In genomic region chr11:7635137-7635536, GRCh38 we compare ENCODE assay signal across 23 cellular contexts. TPM values are rescaled to one million over a fixed set of nuclear protein-coding genes. Genes with fewer than 3 reads are reported as not detected.
DNase-seq lines count a peak whose midpoint lies in the region; ATAC-seq and TF ChIP-seq lines count a peak whose summit lies in the region.
"Had no signal": no experiment of that assay in that cellular context is flagged by ENCODE, and none has a peak within 500 bp of the region (broad histone marks: within the 10 kb centered on the region; RNA-seq: fewer than 3 reads in every experiment).

No MANE protein-coding gene starts in this region.

- no peak overlapping the region for H3K4me3 ChIP-seq in dorsolateral prefrontal cortex
- H3K4me3 ChIP-seq: skin epidermis had no signal

- peak in 1 of 56 donors; percentile 21 for TF ChIP-seq CTCF in dorsolateral prefrontal cortex (IDR thresholded peaks at IDR 0.05 in 54 of 56, conservative IDR thresholded peaks at IDR 0.05 in 2 of 56; ENCODE audit: low read depth in 1 of 56, partially characterized antibody in 56 of 56)

- peaks cover 0 to 2% (median 0%) of the 10 kb centered on the region in 4 donors for H3K4me1 Mint-ChIP-seq in naive thymus-derived CD8-positive, alpha-beta T cell
- H3K4me1 Mint-ChIP-seq: activated CD4-positive, alpha-beta T cell treated with anti-CD3 and anti-CD28 coated beads, Interleukin-2, amount 10 ng/mL, durations not matched to agents 7 days and 5 days; natural killer cell had no signal

- no peaks in the 10 kb centered on the region for H3K27me3 ChIP-seq in dorsolateral prefrontal cortex
- H3K27me3 ChIP-seq: foreskin keratinocyte had no signal

- H3K27me3 Mint-ChIP-seq in naive thymus-derived CD8-positive, alpha-beta T cell = no peaks in the 10 kb centered on the region
- H3K27me3 Mint-ChIP-seq: activated CD4-positive, alpha-beta T cell treated with anti-CD3 and anti-CD28 coated beads, Interleukin-2, amount 10 ng/mL, durations not matched to agents 7 days and 5 days; stimulated activated naive CD8-positive, alpha-beta T cell treated with anti-CD3 and anti-CD28 coated beads, Interleukin-15, Interleukin-2, amounts not matched to agents 100 ng/mL and 50 ng/mL, for 24 hours; T-helper 17 cell had no signal

- no peak overlapping the region for H3K4me3 Mint-ChIP-seq in naive thymus-derived CD8-positive, alpha-beta T cell
- H3K4me3 Mint-ChIP-seq: activated CD4-positive, alpha-beta T cell treated with anti-CD3 and anti-CD28 coated beads, Interleukin-2, amount 10 ng/mL, durations not matched to agents 7 days and 5 days; natural killer cell; stimulated activated naive CD8-positive, alpha-beta T cell treated with anti-CD3 and anti-CD28 coated beads, Interleukin-15, Interleukin-2, amounts not matched to agents 100 ng/mL and 50 ng/mL, for 24 hours; T-helper 17 cell had no signal

- ATAC-seq in naive thymus-derived CD8-positive, alpha-beta T cell = no peak
- ATAC-seq: foreskin keratinocyte, natural killer cell, T-helper 17 cell had no signal

- peaks cover 0 to 75% (median 27%) of the 10 kb centered on the region in 3 donors for H3K36me3 Mint-ChIP-seq in naive thymus-derived CD8-positive, alpha-beta T cell
- H3K36me3 Mint-ChIP-seq: natural killer cell had no signal

- H3K9me3 Mint-ChIP-seq in naive thymus-derived CD8-positive, alpha-beta T cell = no peaks in the 10 kb centered on the region
- H3K9me3 Mint-ChIP-seq: activated CD4-positive, alpha-beta T cell treated with anti-CD3 and anti-CD28 coated beads, Interleukin-2, amount 10 ng/mL, durations not matched to agents 7 days and 5 days; natural killer cell; stimulated activated naive CD8-positive, alpha-beta T cell treated with anti-CD3 and anti-CD28 coated beads, Interleukin-15, Interleukin-2, amounts not matched to agents 100 ng/mL and 50 ng/mL, for 24 hours had no signal

- peak in 8 of 14 donors; percentile 16 to 63 (median 52) for DNase-seq in C1 segment of cervical spinal cord (lab: John Stamatoyannopoulos, UW)
- peak; percentile 11 for DNase-seq in NCI-H1105 (lab: John Stamatoyannopoulos, UW)
- peak in 9 of 10 donors; percentile 76 to 96 (median 87) for DNase-seq in dorsolateral prefrontal cortex
- peak in 52 of 56 donors; percentile 16 to 87 (median 63) for DNase-seq in nucleus accumbens (lab: John Stamatoyannopoulos, UW)
- DNase-seq in naive thymus-derived CD8-positive, alpha-beta T cell = no peak
- DNase-seq in amniotic stem cell (lab: John Stamatoyannopoulos, UW) = no peak
- DNase-seq in dedifferentiated amniotic fluid mesenchymal stem cell (ENCODE audit: extremely low spot score) = no peak
- no peak for DNase-seq in stimulated activated CD4-positive, alpha-beta T cell treated with anti-CD3 and anti-CD28 coated beads, Interleukin-1b, Interleukin-23, amount 100 ng/mL, for 48 hours
- DNase-seq: activated CD4-positive, alpha-beta T cell treated with anti-CD3 and anti-CD28 coated beads, Interleukin-2, amount 10 ng/mL, durations not matched to agents 7 days and 5 days; activated effector memory CD4-positive, alpha-beta T cell treated with Interleukin-2 at 50 U/mL for 16 hours; foreskin keratinocyte; Kasumi-1; kidney glomerular epithelial cell; mesendoderm; natural killer cell; NCI-H1048; NCI-H774; stimulated activated CD4-positive, alpha-beta T cell treated with anti-CD3 and anti-CD28 coated beads, Interleukin-2, amount 100 ng/mL, for 48 hours; T-helper 17 cell had no signal

- POLR2A ChIA-PET in naive thymus-derived CD8-positive, alpha-beta T cell (lab: Charles Lee) = no interaction called here

- H3K27ac Mint-ChIP-seq in naive thymus-derived CD8-positive, alpha-beta T cell = no peak overlapping the region
- H3K27ac Mint-ChIP-seq: activated CD4-positive, alpha-beta T cell treated with anti-CD3 and anti-CD28 coated beads, Interleukin-2, amount 10 ng/mL, durations not matched to agents 7 days and 5 days; natural killer cell; stimulated activated naive CD8-positive, alpha-beta T cell treated with anti-CD3 and anti-CD28 coated beads, Interleukin-15, Interleukin-2, amounts not matched to agents 100 ng/mL and 50 ng/mL, for 24 hours had no signal

- intact Hi-C loops in dorsolateral prefrontal cortex (cut with DNase I) = loop anchor here in 1 of 2 donors (10.0 kb wide), 1 partner anchor 50 kb away; no protein-coding TSS in a partner anchor

- H3K27ac ChIP-seq in dorsolateral prefrontal cortex = peak overlapping the region in 51 of 59 donors; percentile 6 to 82 (median 61)
- H3K27ac ChIP-seq: epithelial cell of prostate, foreskin keratinocyte, parathyroid adenoma, skin epidermis had no signal

RNA-seq across cellular contexts. Expression of gene CYB5R2, which starts 38.2 kb away (rescaled TPM):
- 10 to 100 TPM in 91 of 120 experiments, 1 to 10 TPM in 29; 2.8 to 93.4 (median 15.1) TPM for total RNA-seq in dorsolateral prefrontal cortex
- total RNA-seq in naive thymus-derived CD8-positive, alpha-beta T cell = not detected
- under 1 TPM in 2 of 3 donors, not detected in 1; 0.02 to 0.10 TPM for polyA plus RNA-seq in naive thymus-derived CD8-positive, alpha-beta T cell

Comparison
In these comparisons a context has a peak if more than half of its experiments do, and no peak if none do; other contexts are left out.
1. DNase-seq: peak in C1 segment of cervical spinal cord (8 of 14), NCI-H1105 (single experiment), dorsolateral prefrontal cortex (9 of 10) and nucleus accumbens (52 of 56); none in naive thymus-derived CD8-positive, alpha-beta T cell (0 of 10), amniotic stem cell (single experiment), dedifferentiated amniotic fluid mesenchymal stem cell (single experiment) and stimulated activated CD4-positive, alpha-beta T cell treated with anti-CD3 and anti-CD28 coated beads, Interleukin-1b, Interleukin-23, amount 100 ng/mL, for 48 hours (single experiment).